In the genomic region with DNA sequence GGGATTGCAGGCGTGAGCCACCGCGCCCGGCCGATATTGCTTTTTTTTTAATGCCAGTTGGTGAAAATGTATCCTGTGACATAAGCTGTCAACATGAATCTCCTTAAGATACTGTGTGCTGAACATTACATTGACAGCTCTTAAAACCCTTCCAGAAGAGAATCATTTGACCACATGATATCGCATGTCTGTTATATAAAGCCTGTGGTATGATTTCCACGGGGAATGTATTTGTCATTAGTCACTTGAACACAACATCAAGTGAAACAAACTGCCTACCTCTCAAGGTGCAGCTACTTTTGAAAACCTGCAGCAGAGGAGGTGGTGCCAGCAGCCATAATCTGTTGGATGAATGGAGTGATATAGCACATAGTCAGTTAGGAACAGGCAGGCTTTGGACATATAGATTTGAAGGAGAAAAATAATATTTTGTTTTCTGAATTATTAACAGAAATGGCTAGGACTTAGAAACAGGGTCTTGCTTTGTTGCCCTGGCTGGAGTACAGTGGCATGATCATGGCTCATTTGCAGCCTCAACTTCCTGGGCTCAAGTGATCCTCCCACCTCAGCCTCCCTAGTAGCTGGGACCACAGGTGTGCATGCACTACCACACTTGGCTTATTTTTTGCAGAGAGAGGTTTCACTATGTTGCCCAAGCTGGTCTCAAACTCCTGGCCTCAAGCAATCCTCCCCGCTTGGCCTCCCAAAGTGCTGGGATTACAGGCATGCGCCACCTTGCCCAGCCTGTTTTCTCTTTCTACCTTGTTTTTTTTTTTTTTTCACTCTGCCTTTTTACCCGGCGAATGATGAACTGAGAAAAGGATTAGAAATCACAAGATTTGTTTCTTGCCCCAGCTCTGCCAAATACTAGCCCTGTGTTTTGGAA, we compare ENCODE assay signal across 8 cellular contexts.
DNase-seq lines count a peak whose midpoint lies in the region; ATAC-seq, FAIRE-seq and TF ChIP-seq lines count a peak whose summit lies in the region.

No MANE protein-coding gene starts in this region.

- no peaks in the 10 kb centered on the region for H3K36me3 ChIP-seq in thyroid gland

- H3K4me1 ChIP-seq in thyroid gland, result peaks cover 0 to 9% of the 10 kb centered on the region in 2 donors

- no peak for DNase-seq in AG04450 (ENCODE audit: low read depth, low spot score)
- no peak for DNase-seq in H54 (ENCODE audit: insufficient read length, low spot score)
- peak; percentile 13 for DNase-seq in activated CD4-positive, alpha-beta memory T cell treated with anti-CD3 and anti-CD28 coated beads for 36 hours
- DNase-seq in kidney tubule cell (ENCODE audit: low spot score), result peak; percentile 34
- no peak for DNase-seq in thyroid gland
- DNase-seq in NCI-H1436 treated with DMSO at 0.1 percent for 48 hours (lab: John Stamatoyannopoulos, UW), result no peak

- H3K36me3 Mint-ChIP-seq in activated CD4-positive, alpha-beta memory T cell treated with anti-CD3 and anti-CD28 coated beads for 36 hours, result peaks cover 10% of the 10 kb centered on the region

- no peaks in the 10 kb centered on the region for H3K9me3 Mint-ChIP-seq in activated CD4-positive, alpha-beta memory T cell treated with anti-CD3 and anti-CD28 coated beads for 36 hours

- peak overlapping the region; percentile 80 for H3K27ac ChIP-seq in AG04450 (ENCODE audit: low read depth, low read length)
- H3K27ac ChIP-seq in thyroid gland, result peak overlapping the region; percentile 4 to 59 (median 51)

- no peaks in the 10 kb centered on the region; the same call in 1 of the 2 replicates for H3K9me3 ChIP-seq in AG04450 (ENCODE audit: control insufficient read depth, insufficient read depth, low read length)
- H3K9me3 ChIP-seq in thyroid gland, result no peaks in the 10 kb centered on the region

- CTCF ChIA-PET in AG04450 (lab: Charles Lee), result no interaction called here
- CTCF ChIA-PET in activated CD4-positive, alpha-beta memory T cell treated with anti-CD3 and anti-CD28 coated beads for 36 hours (lab: Charles Lee), result interaction anchor here (0.7 to 1.4 kb wide), 2 partner anchors 31 to 148 kb away, joined by 3 read pairs; no protein-coding TSS in a partner anchor

- H3K27me3 Mint-ChIP-seq in activated CD4-positive, alpha-beta memory T cell treated with anti-CD3 and anti-CD28 coated beads for 36 hours, result no peaks in the 10 kb centered on the region

- intact Hi-C loops in activated CD4-positive, alpha-beta memory T cell treated with anti-CD3 and anti-CD28 coated beads for 36 hours (cut with micrococcal nuclease), result loop anchor here (1.0 to 2.0 kb wide), 2 partner anchors 67 to 71 kb away; a partner anchor contains a TSS
- intact Hi-C loops in thyroid gland (cut with DNase I), result no loop called here

- POLR2A ChIA-PET in AG04450 (lab: Yijun Ruan, JAX), result no interaction called here
- POLR2A ChIA-PET in activated CD4-positive, alpha-beta memory T cell treated with anti-CD3 and anti-CD28 coated beads for 36 hours (lab: Charles Lee), result interaction anchor here (0.7 kb wide), 4 partner anchors 66 to 402 kb away, joined by 3 to 5 read pairs (median 4); a partner anchor contains a TSS

- TF ChIP-seq CTCF in AG04450 (IDR thresholded peaks at IDR 0.05; ENCODE audit: low read depth, low read length) (no peak), thyroid gland (IDR thresholded peaks at IDR 0.05) (no peak)

- peak overlapping the region; percentile 87 for H3K27ac Mint-ChIP-seq in activated CD4-positive, alpha-beta memory T cell treated with anti-CD3 and anti-CD28 coated beads for 36 hours

- FAIRE-seq in H54 (lab: Jason Lieb, UNC), result peak; percentile 15

- 91% methylated on average over 11 of the region's 11 CpGs for WGBS in thyroid gland, 2 donors

- no peak for TF ChIP-seq POLR2A in H54 (IDR thresholded peaks at IDR 0.05; ENCODE audit: low read depth, low read length)
- no peak for TF ChIP-seq POLR2A in thyroid gland (IDR thresholded peaks at IDR 0.05)

- peaks cover 15% of the 10 kb centered on the region for H3K4me1 Mint-ChIP-seq in activated CD4-positive, alpha-beta memory T cell treated with anti-CD3 and anti-CD28 coated beads for 36 hours (ENCODE audit: low read depth)

- ATAC-seq in HG02623 (IDR thresholded peaks at IDR 0.05; ENCODE audit: unreplicated experiment), result no peak
- ATAC-seq in HG03045 (IDR thresholded peaks at IDR 0.05; ENCODE audit: unreplicated experiment), result no peak

- H3K27me3 ChIP-seq in AG04450 (ENCODE audit: control insufficient read depth, insufficient read depth, low read length) (no peaks in the 10 kb centered on the region), thyroid gland (no peaks in the 10 kb centered on the region)

- peak overlapping the region; percentile 51 for H3K4me3 Mint-ChIP-seq in activated CD4-positive, alpha-beta memory T cell treated with anti-CD3 and anti-CD28 coated beads for 36 hours

- H3K4me3 ChIP-seq in AG04450 (ENCODE audit: low read depth, low read length) (peak overlapping the region; percentile 51), thyroid gland (replicated peaks in 1 of 3) (no peak overlapping the region)

Comparison
In these comparisons a context has a peak if more than half of its experiments do, and no peak if none do; other contexts are left out.
1. DNase-seq: peak in activated CD4-positive, alpha-beta memory T cell treated with anti-CD3 and anti-CD28 coated beads for 36 hours (single experiment) and kidney tubule cell (single experiment); none in AG04450 (single experiment), H54 (single experiment), thyroid gland (0 of 2) and NCI-H1436 treated with DMSO at 0.1 percent for 48 hours (single experiment).